In genomic region chr22:49768077-49768476, GRCh38 we compare ENCODE assay signal across 15 cellular contexts. TPM values are rescaled to one million over a fixed set of nuclear protein-coding genes. Genes with fewer than 3 reads are reported as not detected.
DNase-seq lines count a peak whose midpoint lies in the region; ATAC-seq lines count a peak whose summit lies in the region.
"Had no signal": no experiment of that assay in that cellular context is flagged by ENCODE, and none has a peak within 500 bp of the region (broad histone marks: within the 10 kb centered on the region; RNA-seq: fewer than 3 reads in every experiment).

No MANE protein-coding gene starts in this region.

- no peaks in the 10 kb centered on the region for H3K36me3 Mint-ChIP-seq in activated naive CD8-positive, alpha-beta T cell treated with anti-CD3 and anti-CD28 coated beads, Interleukin-2, amount 10 ng/mL, durations not matched to agents 7 days and 5 days
- H3K36me3 Mint-ChIP-seq in activated naive CD8-positive, alpha-beta T cell treated with anti-CD3 and anti-CD28 coated beads, Interleukin-2, amount 50 U/mL, for 24 hours (ENCODE audit: low read depth) = no peaks in the 10 kb centered on the region
- H3K36me3 Mint-ChIP-seq in T-helper 17 cell (ENCODE audit: low read depth) = no peaks in the 10 kb centered on the region
- peaks cover 3% of the 10 kb centered on the region for H3K36me3 Mint-ChIP-seq in activated T-helper 2 cell treated with anti-CD3 and anti-CD28 coated beads, Interferon-gamma antibody, Interleukin-2, Interleukin-4, amounts not matched to agents 10 μg/mL and 5 μg/mL and 100 μg/mL, durations not matched to agents 14 hours and 24 hours and 36 hours (ENCODE audit: low read depth)

- no peak overlapping the region for H3K4me3 Mint-ChIP-seq in activated naive CD8-positive, alpha-beta T cell treated with anti-CD3 and anti-CD28 coated beads, Interleukin-2, amount 10 ng/mL, durations not matched to agents 7 days and 5 days
- no peak overlapping the region for H3K4me3 Mint-ChIP-seq in activated naive CD8-positive, alpha-beta T cell treated with anti-CD3 and anti-CD28 coated beads, Interleukin-2, amount 50 U/mL, for 24 hours
- H3K4me3 Mint-ChIP-seq in T-helper 17 cell = no peak overlapping the region
- H3K4me3 Mint-ChIP-seq in activated T-helper 2 cell treated with anti-CD3 and anti-CD28 coated beads, Interferon-gamma antibody, Interleukin-2, Interleukin-4, amounts not matched to agents 10 μg/mL and 5 μg/mL and 100 μg/mL, durations not matched to agents 14 hours and 24 hours and 36 hours (ENCODE audit: low read depth) = no peak overlapping the region

- H3K9me3 ChIP-seq in T-helper 17 cell (ENCODE audit: control insufficient read depth, low read length, poor library complexity, severe bottlenecking) = no peaks in the 10 kb centered on the region
- H3K9me3 ChIP-seq: testis had no signal

- no peaks in the 10 kb centered on the region for H3K27me3 Mint-ChIP-seq in activated naive CD8-positive, alpha-beta T cell treated with anti-CD3 and anti-CD28 coated beads, Interleukin-2, amount 10 ng/mL, durations not matched to agents 7 days and 5 days
- H3K27me3 Mint-ChIP-seq in activated naive CD8-positive, alpha-beta T cell treated with anti-CD3 and anti-CD28 coated beads, Interleukin-2, amount 50 U/mL, for 24 hours = no peaks in the 10 kb centered on the region
- no peaks in the 10 kb centered on the region for H3K27me3 Mint-ChIP-seq in T-helper 17 cell
- no peaks in the 10 kb centered on the region for H3K27me3 Mint-ChIP-seq in activated T-helper 2 cell treated with anti-CD3 and anti-CD28 coated beads, Interferon-gamma antibody, Interleukin-2, Interleukin-4, amounts not matched to agents 10 μg/mL and 5 μg/mL and 100 μg/mL, durations not matched to agents 14 hours and 24 hours and 36 hours (ENCODE audit: low read depth)

- peaks cover 4% of the 10 kb centered on the region for H3K4me1 Mint-ChIP-seq in activated naive CD8-positive, alpha-beta T cell treated with anti-CD3 and anti-CD28 coated beads, Interleukin-2, amount 10 ng/mL, durations not matched to agents 7 days and 5 days
- H3K4me1 Mint-ChIP-seq in activated naive CD8-positive, alpha-beta T cell treated with anti-CD3 and anti-CD28 coated beads, Interleukin-2, amount 50 U/mL, for 24 hours = peaks cover 4% of the 10 kb centered on the region
- peaks cover 7% of the 10 kb centered on the region for H3K4me1 Mint-ChIP-seq in T-helper 17 cell
- peaks cover 5% of the 10 kb centered on the region for H3K4me1 Mint-ChIP-seq in activated T-helper 2 cell treated with anti-CD3 and anti-CD28 coated beads, Interferon-gamma antibody, Interleukin-2, Interleukin-4, amounts not matched to agents 10 μg/mL and 5 μg/mL and 100 μg/mL, durations not matched to agents 14 hours and 24 hours and 36 hours (ENCODE audit: low read depth)

- DNase-seq in activated naive CD8-positive, alpha-beta T cell treated with anti-CD3 and anti-CD28 coated beads, Interleukin-2, amount 10 ng/mL, durations not matched to agents 7 days and 5 days = peak; percentile 28
- no peak for DNase-seq in activated naive CD8-positive, alpha-beta T cell treated with anti-CD3 and anti-CD28 coated beads, Interleukin-2, amount 50 U/mL, for 24 hours
- DNase-seq in T-helper 17 cell = peak in 2 of 3 donors; percentile 1 to 3
- DNase-seq in left lobe of liver (ENCODE audit: low spot score) = peak; percentile 36
- DNase-seq in posterior vena cava (ENCODE audit: low spot score) = peak; percentile 43
- no peak for DNase-seq in activated T-helper 2 cell treated with anti-CD3 and anti-CD28 coated beads, Interferon-gamma antibody, Interleukin-2, Interleukin-4, amounts not matched to agents 10 μg/mL and 5 μg/mL and 100 μg/mL, durations not matched to agents 14 hours and 24 hours and 36 hours (ENCODE audit: low spot score)
- no peak for DNase-seq in glomerular visceral epithelial cell (ENCODE audit: extremely low spot score)
- DNase-seq: activated CD4-positive, alpha-beta T cell treated with anti-CD3 and anti-CD28 coated beads, Interleukin-2, amount 50 U/mL, for 1 hour; esophagus squamous epithelium; hippocampal formation; MG63; NCI-H2029; T-helper 9 cell; testis had no signal

- no peak overlapping the region for H3K27ac Mint-ChIP-seq in activated naive CD8-positive, alpha-beta T cell treated with anti-CD3 and anti-CD28 coated beads, Interleukin-2, amount 10 ng/mL, durations not matched to agents 7 days and 5 days
- no peak overlapping the region for H3K27ac Mint-ChIP-seq in activated naive CD8-positive, alpha-beta T cell treated with anti-CD3 and anti-CD28 coated beads, Interleukin-2, amount 50 U/mL, for 24 hours
- H3K27ac Mint-ChIP-seq in T-helper 17 cell = peak overlapping the region; percentile 43
- H3K27ac Mint-ChIP-seq in activated T-helper 2 cell treated with anti-CD3 and anti-CD28 coated beads, Interferon-gamma antibody, Interleukin-2, Interleukin-4, amounts not matched to agents 10 μg/mL and 5 μg/mL and 100 μg/mL, durations not matched to agents 14 hours and 24 hours and 36 hours = no peak overlapping the region

- H3K9me3 Mint-ChIP-seq in activated naive CD8-positive, alpha-beta T cell treated with anti-CD3 and anti-CD28 coated beads, Interleukin-2, amount 10 ng/mL, durations not matched to agents 7 days and 5 days = peaks cover 3% of the 10 kb centered on the region
- H3K9me3 Mint-ChIP-seq in activated naive CD8-positive, alpha-beta T cell treated with anti-CD3 and anti-CD28 coated beads, Interleukin-2, amount 50 U/mL, for 24 hours = peaks cover 6% of the 10 kb centered on the region
- H3K9me3 Mint-ChIP-seq in activated T-helper 2 cell treated with anti-CD3 and anti-CD28 coated beads, Interferon-gamma antibody, Interleukin-2, Interleukin-4, amounts not matched to agents 10 μg/mL and 5 μg/mL and 100 μg/mL, durations not matched to agents 14 hours and 24 hours and 36 hours = peaks cover 6% of the 10 kb centered on the region

- no peak for ATAC-seq in activated naive CD8-positive, alpha-beta T cell treated with anti-CD3 and anti-CD28 coated beads, Interleukin-2, amount 10 ng/mL, durations not matched to agents 7 days and 5 days (ENCODE audit: low read depth)
- ATAC-seq in activated naive CD8-positive, alpha-beta T cell treated with anti-CD3 and anti-CD28 coated beads, Interleukin-2, amount 50 U/mL, for 24 hours = no peak
- ATAC-seq in T-helper 17 cell (no peak), left lobe of liver (no peak), GM19023 (IDR thresholded peaks at IDR 0.05; ENCODE audit: unreplicated experiment) (no peak)

- intact Hi-C loops in posterior vena cava (cut with DNase I) = no loop called here
- intact Hi-C loops in activated T-helper 2 cell treated with anti-CD3 and anti-CD28 coated beads, Interferon-gamma antibody, Interleukin-2, Interleukin-4, amounts not matched to agents 10 μg/mL and 5 μg/mL and 100 μg/mL, durations not matched to agents 14 hours and 24 hours and 36 hours (cut with micrococcal nuclease) = loop anchor here (5.0 kb wide), 1 partner anchor 149 kb away; the partner anchor contains the start of genes ALG12 and CRELD2

- POLR2A ChIA-PET in activated naive CD8-positive, alpha-beta T cell treated with anti-CD3 and anti-CD28 coated beads, Interleukin-2, amount 10 ng/mL, durations not matched to agents 7 days and 5 days (lab: Charles Lee) = interaction anchor here (0.7 to 1.5 kb wide), 2 partner anchors 157 to 348 kb away, joined by 4 to 5 read pairs; no protein-coding TSS in a partner anchor

RNA-seq across cellular contexts. Expression of gene BRD1, which starts 59.6 kb away (rescaled TPM):
- total RNA-seq in activated naive CD8-positive, alpha-beta T cell treated with anti-CD3 and anti-CD28 coated beads, Interleukin-2, amount 10 ng/mL, durations not matched to agents 7 days and 5 days = 10 to 100 TPM; 56.7 to 56.9 TPM
- total RNA-seq in T-helper 17 cell (100 to 1,000 TPM; 127 to 153 TPM), left lobe of liver (17.9 TPM), posterior vena cava (10 to 100 TPM; 20.8 to 21.7 TPM)
- total RNA-seq in activated T-helper 2 cell treated with anti-CD3 and anti-CD28 coated beads, Interferon-gamma antibody, Interleukin-2, Interleukin-4, amounts not matched to agents 10 μg/mL and 5 μg/mL and 100 μg/mL, durations not matched to agents 14 hours and 24 hours and 36 hours = 41.3 and 46.2 TPM in 2 replicates

Comparison
In these comparisons a context has a peak if more than half of its experiments do, and no peak if none do; other contexts are left out.
1. DNase-seq: peak in activated naive CD8-positive, alpha-beta T cell treated with anti-CD3 and anti-CD28 coated beads, Interleukin-2, amount 10 ng/mL, durations not matched to agents 7 days and 5 days (single experiment), T-helper 17 cell (2 of 3), left lobe of liver (single experiment) and posterior vena cava (single experiment); none in activated naive CD8-positive, alpha-beta T cell treated with anti-CD3 and anti-CD28 coated beads, Interleukin-2, amount 50 U/mL, for 24 hours (single experiment), activated T-helper 2 cell treated with anti-CD3 and anti-CD28 coated beads, Interferon-gamma antibody, Interleukin-2, Interleukin-4, amounts not matched to agents 10 μg/mL and 5 μg/mL and 100 μg/mL, durations not matched to agents 14 hours and 24 hours and 36 hours (single experiment) and glomerular visceral epithelial cell (single experiment).